8 cellular contexts compared by ENCODE assay signal in genomic region chr22:46064236-46064965, GRCh38.
DNase-seq lines count a peak whose midpoint lies in the region; ATAC-seq and TF ChIP-seq lines count a peak whose summit lies in the region.

No MANE protein-coding gene starts in this region.

- CTCF ChIA-PET in Panc1 (lab: Charles Lee): no interaction called here
- CTCF ChIA-PET in PC-9 (lab: Charles Lee): no interaction called here

- peaks cover 39% of the 10 kb centered on the region for H3K79me2 ChIP-seq in PC-9 (ENCODE audit: low read depth)

- no peak overlapping the region for H3K9ac ChIP-seq in BLaER1 treated with 17β-estradiol and CSF1 and Interleukin-3, amounts not matched to agents 10 nM and 100 nM

- H3K27ac ChIP-seq in BLaER1 treated with 17β-estradiol and CSF1 and Interleukin-3, amounts not matched to agents 10 nM and 100 nM: no peak overlapping the region
- H3K27ac ChIP-seq in Panc1 (ENCODE audit: low read length) (peak overlapping the region; percentile 100), psoas muscle (peak overlapping the region; percentile 99), PC-9 (no peak overlapping the region), brain microvascular endothelial cell (no peak overlapping the region)

- H3K4me3 ChIP-seq in BLaER1 treated with 17β-estradiol and CSF1 and Interleukin-3, amounts not matched to agents 10 nM and 100 nM: no peak overlapping the region
- H3K4me3 ChIP-seq in Panc1 (ENCODE audit: low read depth in 2 of 2, low read length in 2 of 2) (peak overlapping the region; percentile 30 to 45), fibroblast of mammary gland (ENCODE audit: control insufficient read depth, low read depth, low read length) (peak overlapping the region; percentile 36), psoas muscle (peak overlapping the region; percentile 88), PC-9 (no peak overlapping the region), H7 (ENCODE audit: insufficient read depth, low read depth, low read length) (no peak overlapping the region), brain microvascular endothelial cell (ENCODE audit: low read depth, low read length) (no peak overlapping the region)

- peaks cover 47 to 73% (median 68%) of the 10 kb centered on the region in 11 experiments for H3K27me3 ChIP-seq in BLaER1 treated with 17β-estradiol and CSF1 and Interleukin-3, amounts not matched to agents 10 nM and 100 nM
- H3K27me3 ChIP-seq in Panc1 (ENCODE audit: control insufficient read depth, insufficient read depth, low read length) (no peaks in the 10 kb centered on the region), psoas muscle (ENCODE audit: insufficient read depth in 3 of 3, low read length in 2 of 3) (no peaks in the 10 kb centered on the region), PC-9 (ENCODE audit: insufficient read depth, low read depth) (no peaks in the 10 kb centered on the region), H7 (ENCODE audit: control insufficient read depth, insufficient read depth, low read length) (peaks cover 6% of the 10 kb centered on the region), brain microvascular endothelial cell (replicated peaks) (no peaks in the 10 kb centered on the region)

- peaks cover 29% of the 10 kb centered on the region for H3F3A ChIP-seq in PC-9 (ENCODE audit: insufficient read depth, low read depth)

- H3K36me3 ChIP-seq in BLaER1 treated with 17β-estradiol and CSF1 and Interleukin-3, amounts not matched to agents 10 nM and 100 nM: 0 out of 22 replicates have a peak, but pooled peaks cover 0 to 4% (median 0%) of the 10 kb centered on the region in 11 experiments
- H3K36me3 ChIP-seq in Panc1 (ENCODE audit: control insufficient read depth, insufficient read depth, low read length) (no peaks in the 10 kb centered on the region), psoas muscle (ENCODE audit: insufficient read depth in 1 of 2, low read depth in 1 of 2) (no peaks in the 10 kb centered on the region), PC-9 (ENCODE audit: low read depth) (no peaks in the 10 kb centered on the region), H7 (replicated peaks; ENCODE audit: control insufficient read depth, insufficient read depth, low read length) (no peaks in the 10 kb centered on the region), brain microvascular endothelial cell (replicated peaks) (no peaks in the 10 kb centered on the region)

- in situ Hi-C loops in Panc1 (cut with HindIII; ENCODE audit: low pct_unique_long_range_greater_than_20kb, low sequenced_read_pairs) (no loop called here), brain microvascular endothelial cell (cut with HindIII; ENCODE audit: low pct_ligation_motif_present, low sequenced_read_pairs) (no loop called here)

- H3K9me3 ChIP-seq in BLaER1 treated with 17β-estradiol and CSF1 and Interleukin-3, amounts not matched to agents 10 nM and 100 nM (replicated peaks in 1 of 11): no peaks in the 10 kb centered on the region
- H3K9me3 ChIP-seq in Panc1 (ENCODE audit: control insufficient read depth, insufficient read depth, low read depth, low read length) (no peaks in the 10 kb centered on the region), psoas muscle (no peaks in the 10 kb centered on the region), PC-9 (ENCODE audit: insufficient read depth, low read depth) (no peaks in the 10 kb centered on the region)

- peaks cover 0 to 12% (median 4%) of the 10 kb centered on the region in 11 experiments; a peak in 5 of 22 replicates for H4K20me1 ChIP-seq in BLaER1 treated with 17β-estradiol and CSF1 and Interleukin-3, amounts not matched to agents 10 nM and 100 nM
- no peaks in the 10 kb centered on the region for H4K20me1 ChIP-seq in PC-9 (ENCODE audit: insufficient read depth)

- ATAC-seq in Panc1: peak; percentile 52
- peak; percentile 23 to 46 (median 38) for ATAC-seq in psoas muscle

- intact Hi-C loops in Panc1 (cut with micrococcal nuclease; ENCODE audit: unreplicated experiment) (no loop called here), psoas muscle (cut with DNase I) (no loop called here), PC-9 (cut with micrococcal nuclease; ENCODE audit: unreplicated experiment) (no loop called here)

- H3K4me2 ChIP-seq in BLaER1 treated with 17β-estradiol and CSF1 and Interleukin-3, amounts not matched to agents 10 nM and 100 nM: peak overlapping the region in 6 of 11 experiments; percentile 6 to 39 (median 18); a peak in 8 of 22 replicates
- no peak overlapping the region for H3K4me2 ChIP-seq in PC-9

- peaks cover 26 to 61% (median 53%) of the 10 kb centered on the region in 10 experiments for H3K4me1 ChIP-seq in BLaER1 treated with 17β-estradiol and CSF1 and Interleukin-3, amounts not matched to agents 10 nM and 100 nM
- H3K4me1 ChIP-seq in Panc1 (ENCODE audit: control insufficient read depth, insufficient read depth, low read length): peaks cover 39% of the 10 kb centered on the region
- peaks cover 58% of the 10 kb centered on the region for H3K4me1 ChIP-seq in psoas muscle
- peaks cover 19% of the 10 kb centered on the region for H3K4me1 ChIP-seq in PC-9 (replicated peaks; ENCODE audit: insufficient read depth)

- WGBS in psoas muscle, 3 donors: 25 to 69% (median 28%) methylated on average over 28 of the region's 28 CpGs

- DNase-seq in Panc1 (ENCODE audit: low read depth, low spot score): no peak
- DNase-seq in fibroblast of mammary gland (ENCODE audit: low read depth): peak; percentile 62
- peak; percentile 44 to 57 for DNase-seq in psoas muscle
- no peak for DNase-seq in PC-9
- DNase-seq in H7: no peak
- no peak for DNase-seq in stimulated activated CD4-positive, alpha-beta T cell treated with anti-CD3 and anti-CD28 coated beads, Interleukin-2, amount 100 ng/mL, for 24 hours
- DNase-seq in brain microvascular endothelial cell: no peak

- no TSS peak for BruUV-seq in Panc1 (replicated peaks; lab: Mats Ljungman, UMichigan)
- no TSS peak for BruUV-seq in PC-9 (replicated peaks; lab: Mats Ljungman, UMichigan)

- no peak overlapping the region for H2AFZ ChIP-seq in PC-9

- no peaks in the 10 kb centered on the region for H3K9me2 ChIP-seq in PC-9 (ENCODE audit: insufficient read depth)

- no peak for TF ChIP-seq CTCF in Panc1 (IDR thresholded peaks at IDR 0.05)
- no peak for TF ChIP-seq CTCF in fibroblast of mammary gland (conservative IDR thresholded peaks at IDR 0.05; ENCODE audit: control insufficient read depth, insufficient read depth, low read depth, low read length)
- TF ChIP-seq CTCF in psoas muscle (IDR thresholded peaks at IDR 0.05): no peak
- TF ChIP-seq CTCF in PC-9 (conservative IDR thresholded peaks at IDR 0.05): no peak
- TF ChIP-seq CTCF in brain microvascular endothelial cell (IDR thresholded peaks at IDR 0.05; ENCODE audit: low read depth, low read length, missing control alignments): no peak

- POLR2A ChIA-PET in Panc1 (lab: Charles Lee) (no interaction called here), PC-9 (lab: Charles Lee; ENCODE audit: unreplicated experiment) (no interaction called here)

Comparison
In these comparisons a context has a peak if more than half of its experiments do, and no peak if none do; other contexts are left out.
1. H3K27ac ChIP-seq: peak in Panc1 (single experiment) and psoas muscle (single experiment); none in BLaER1 treated with 17β-estradiol and CSF1 and Interleukin-3, amounts not matched to agents 10 nM and 100 nM (0 of 11), PC-9 (single experiment) and brain microvascular endothelial cell (single experiment).
2. H3K4me3 ChIP-seq: peak in Panc1 (2 of 2), fibroblast of mammary gland (single experiment) and psoas muscle (single experiment); none in BLaER1 treated with 17β-estradiol and CSF1 and Interleukin-3, amounts not matched to agents 10 nM and 100 nM (0 of 10), PC-9 (single experiment), H7 (single experiment) and brain microvascular endothelial cell (single experiment).
3. DNase-seq: peak in fibroblast of mammary gland (single experiment) and psoas muscle (2 of 2); none in Panc1 (single experiment), PC-9 (0 of 2), H7 (single experiment), stimulated activated CD4-positive, alpha-beta T cell treated with anti-CD3 and anti-CD28 coated beads, Interleukin-2, amount 100 ng/mL, for 24 hours (0 of 2) and brain microvascular endothelial cell (single experiment).